In genomic region chr16:89478576-89479221, GRCh38 we compare ENCODE assay signal across 12 cellular contexts. TPM values are rescaled to one million over a fixed set of nuclear protein-coding genes. Genes with fewer than 3 reads are reported as not detected.
DNase-seq lines count a peak whose midpoint lies in the region; ATAC-seq and TF ChIP-seq lines count a peak whose summit lies in the region.
"Had no signal": no experiment of that assay in that cellular context is flagged by ENCODE, and none has a peak within 500 bp of the region (broad histone marks: within the 10 kb centered on the region; RNA-seq: fewer than 3 reads in every experiment).

No MANE protein-coding gene starts in this region.

- H2AFZ ChIP-seq in GM23248 (no peak overlapping the region), SU-DHL-6 (ENCODE audit: low read depth, low read length, severe bottlenecking) (no peak overlapping the region), fibroblast of lung (ENCODE audit: low read length) (no peak overlapping the region), smooth muscle cell (ENCODE audit: low read depth) (no peak overlapping the region)

- peaks cover 84% of the 10 kb centered on the region for H4K20me1 ChIP-seq in GM23248 (ENCODE audit: insufficient read depth)
- H4K20me1 ChIP-seq in SU-DHL-6 (ENCODE audit: low read depth, low read length) = peaks cover 52% of the 10 kb centered on the region
- peaks cover 4% of the 10 kb centered on the region for H4K20me1 ChIP-seq in fibroblast of lung (ENCODE audit: control insufficient read depth, extremely low read depth, insufficient read depth, low read length)
- H4K20me1 ChIP-seq in smooth muscle cell (ENCODE audit: low read depth) = peaks cover 100% of the 10 kb centered on the region

- H3K4me3 ChIP-seq in GM23248 (peak overlapping the region; percentile 12; the same call in 1 of the 2 replicates), SU-DHL-6 (ENCODE audit: insufficient read depth, low read length, poor library complexity, severe bottlenecking) (no peak overlapping the region), fibroblast of lung (replicated peaks in 1 of 4; ENCODE audit: control extremely low read depth in 1 of 4, insufficient read depth in 1 of 4, low read depth in 3 of 4, low read length in 4 of 4) (no peak overlapping the region), smooth muscle cell (no peak overlapping the region), body of pancreas (no peak overlapping the region)

- peak overlapping the region; percentile 43 for H3K27ac ChIP-seq in GM23248
- peak overlapping the region; percentile 89 for H3K27ac ChIP-seq in SU-DHL-6 (ENCODE audit: low read depth, low read length)
- peak overlapping the region; percentile 30 for H3K27ac ChIP-seq in fibroblast of lung (ENCODE audit: insufficient read depth, low read length)
- peak overlapping the region; percentile 89 for H3K27ac ChIP-seq in smooth muscle cell (ENCODE audit: low read depth)
- H3K27ac ChIP-seq in body of pancreas = no peak overlapping the region
- H3K27ac ChIP-seq: KMS-11 had no signal

- peak overlapping the region; percentile 20; the same call in 1 of the 2 replicates for H3K9ac ChIP-seq in GM23248
- H3K9ac ChIP-seq in SU-DHL-6 (ENCODE audit: low read length) = 0 out of 2 replicates have a peak overlapping the region, but pooled peaks have one; percentile 3
- no peak overlapping the region for H3K9ac ChIP-seq in fibroblast of lung (ENCODE audit: insufficient read depth, low read length)
- peak overlapping the region; percentile 52 for H3K9ac ChIP-seq in smooth muscle cell (ENCODE audit: low read depth)
- H3K9ac ChIP-seq: KMS-11 had no signal

- H3K4me2 ChIP-seq in GM23248 (ENCODE audit: unreplicated experiment) (peak overlapping the region; percentile 17), SU-DHL-6 (ENCODE audit: low read depth, low read length, poor library complexity, severe bottlenecking) (peak overlapping the region; percentile 52), fibroblast of lung (ENCODE audit: extremely low read depth, insufficient read depth, low read length) (peak overlapping the region; percentile 4), smooth muscle cell (peak overlapping the region; percentile 52)
- H3K4me2 ChIP-seq: KMS-11 had no signal

- no peaks in the 10 kb centered on the region for H3K36me3 ChIP-seq in GM23248 (ENCODE audit: low read depth)
- H3K36me3 ChIP-seq in SU-DHL-6 (ENCODE audit: low read length) = no peaks in the 10 kb centered on the region
- no peaks in the 10 kb centered on the region for H3K36me3 ChIP-seq in fibroblast of lung (ENCODE audit: control insufficient read depth, insufficient read depth, low read length)
- no peaks in the 10 kb centered on the region for H3K36me3 ChIP-seq in smooth muscle cell (ENCODE audit: low read depth)
- no peaks in the 10 kb centered on the region for H3K36me3 ChIP-seq in body of pancreas (replicated peaks in 1 of 2; ENCODE audit: insufficient read depth in 1 of 2, low read depth in 2 of 2)

- DNase-seq in GM23248 (peak; percentile 77), fibroblast of lung (ENCODE audit: low read depth in 2 of 2) (peak in 1 of 2 donors; percentile 87), smooth muscle cell (lab: John Stamatoyannopoulos, UW; ENCODE audit: unreplicated experiment) (no peak), NCI-H1694 (lab: John Stamatoyannopoulos, UW) (no peak), body of pancreas (no peak)
- DNase-seq: activated gamma-delta T cell, occipital lobe, SIG-M5 had no signal

- H3F3A ChIP-seq in GM23248 (ENCODE audit: insufficient read depth) (0 out of 2 replicates have a peak, but pooled peaks cover 8% of the 10 kb centered on the region), SU-DHL-6 (ENCODE audit: insufficient read depth) (peaks cover 21% of the 10 kb centered on the region), smooth muscle cell (ENCODE audit: low read depth) (peaks cover 16% of the 10 kb centered on the region)

- H3K9me2 ChIP-seq in GM23248 (ENCODE audit: insufficient read depth) (no peaks in the 10 kb centered on the region), SU-DHL-6 (replicated peaks; ENCODE audit: insufficient read depth, low read length) (no peaks in the 10 kb centered on the region)

- H3K27me3 ChIP-seq in GM23248 (replicated peaks; ENCODE audit: insufficient read depth) (no peaks in the 10 kb centered on the region), SU-DHL-6 (ENCODE audit: low read length) (no peaks in the 10 kb centered on the region), fibroblast of lung (ENCODE audit: control insufficient read depth, insufficient read depth, low read length) (no peaks in the 10 kb centered on the region), smooth muscle cell (ENCODE audit: low read depth) (no peaks in the 10 kb centered on the region), body of pancreas (no peaks in the 10 kb centered on the region)

- 82 to 85% methylated on average over 14 of the region's 14 CpGs for WGBS in GM23248 (ENCODE audit: low coverage in 1 of 2, low lambda C conversion rate in 2 of 2, missing lambda C conversion rate in 2 of 2), 2 experiments
- 57% methylated on average over 14 of the region's 14 CpGs for WGBS in smooth muscle cell (ENCODE audit: low lambda C conversion rate)
- 80 to 82% methylated on average over 14 of the region's 14 CpGs for WGBS in body of pancreas, 2 donors

- intact Hi-C loops in body of pancreas (cut with DNase I) = no loop called here

- in situ Hi-C loops in GM23248 (cut with MboI) = no loop called here

- TF ChIP-seq CTCF in SU-DHL-6 (IDR thresholded peaks at IDR 0.05; ENCODE audit: insufficient read depth, low read length, poor library complexity, severe bottlenecking) (no peak), fibroblast of lung (conservative IDR thresholded peaks at IDR 0.05 in 1 of 2, IDR thresholded peaks at IDR 0.05 in 1 of 2; ENCODE audit: low read depth in 1 of 2, low read length in 2 of 2) (no peak), smooth muscle cell (IDR thresholded peaks at IDR 0.05; ENCODE audit: borderline replicate concordance, insufficient read depth, poor library complexity, severe bottlenecking) (no peak), body of pancreas (IDR thresholded peaks at IDR 0.05) (no peak)

- H3K79me2 ChIP-seq in GM23248 (ENCODE audit: insufficient read depth) (peaks cover 100% of the 10 kb centered on the region), SU-DHL-6 (ENCODE audit: insufficient read depth, low read length) (peaks cover 96% of the 10 kb centered on the region), fibroblast of lung (ENCODE audit: control insufficient read depth, insufficient read depth, low read length) (peaks cover 97% of the 10 kb centered on the region), smooth muscle cell (ENCODE audit: low read depth) (peaks cover 100% of the 10 kb centered on the region)

- H3K9me3 ChIP-seq in GM23248 (ENCODE audit: low read depth) (no peaks in the 10 kb centered on the region), SU-DHL-6 (ENCODE audit: insufficient read depth, low read length) (no peaks in the 10 kb centered on the region), fibroblast of lung (ENCODE audit: control insufficient read depth, insufficient read depth, low read depth, low read length) (no peaks in the 10 kb centered on the region), smooth muscle cell (replicated peaks; ENCODE audit: low read depth) (no peaks in the 10 kb centered on the region), body of pancreas (no peaks in the 10 kb centered on the region)

- no peak for TF ChIP-seq POLR2A in body of pancreas (IDR thresholded peaks at IDR 0.05)

- ATAC-seq in body of pancreas (no peak), GM19455 (IDR thresholded peaks at IDR 0.05; ENCODE audit: unreplicated experiment) (no peak)
- ATAC-seq: HCT116 had no signal

- H3K4me1 ChIP-seq in GM23248 (ENCODE audit: insufficient read depth) (peaks cover 54% of the 10 kb centered on the region), fibroblast of lung (ENCODE audit: control insufficient read depth, extremely low read depth, insufficient read depth, low read length) (peaks cover 14% of the 10 kb centered on the region), smooth muscle cell (ENCODE audit: low read depth) (peaks cover 22% of the 10 kb centered on the region), body of pancreas (peaks cover 79% of the 10 kb centered on the region)

RNA-seq across cellular contexts. Expression of gene ANKRD11, which starts 11.7 kb away (rescaled TPM):
- 83.8 and 84.7 TPM in 2 replicates for total RNA-seq in GM23248 (2014; rRNA removed; shearing (Covaris generic))
- polyA plus RNA-seq in GM23248 (2016; fragmentation: Nextera tagmentation; extraction: Ambion mirVana) (34.7 and 39.3 TPM in 2 replicates), fibroblast of lung (41.5 and 48.8 TPM in 2 replicates), smooth muscle cell (105 and 118 TPM in 2 replicates)
- total RNA-seq in fibroblast of lung (39.8 and 71.2 TPM in 2 replicates), smooth muscle cell (31.5 and 43.2 TPM in 2 replicates), body of pancreas (10 to 100 TPM; 52.1 to 97.9 TPM)
- polyA plus RNA-seq in fibroblast of lung (2012) = 75.2 and 76.7 TPM in 2 replicates
- 102 and 109 TPM in 2 replicates for polyA minus RNA-seq in fibroblast of lung (ENCODE audit: low replicate concordance)

RNA-seq across cellular contexts. Expression of gene SPG7, which starts 29.5 kb away (rescaled TPM):
- 155 and 215 TPM in 2 replicates for total RNA-seq in GM23248 (2014; rRNA removed; shearing (Covaris generic))
- 47.5 and 53.9 TPM in 2 replicates for polyA plus RNA-seq in GM23248 (2016; fragmentation: Nextera tagmentation; extraction: Ambion mirVana)
- 83.5 and 107 TPM in 2 replicates for total RNA-seq in fibroblast of lung
- 35.1 and 53.3 TPM in 2 replicates for polyA plus RNA-seq in fibroblast of lung
- 27.2 and 58.3 TPM in 2 replicates for polyA plus RNA-seq in fibroblast of lung (2012)
- 43.5 and 75.9 TPM in 2 replicates for polyA minus RNA-seq in fibroblast of lung (ENCODE audit: low replicate concordance)
- total RNA-seq in smooth muscle cell = 49.3 and 94.6 TPM in 2 replicates
- polyA plus RNA-seq in smooth muscle cell = 61.4 and 75.4 TPM in 2 replicates
- total RNA-seq in body of pancreas = 100 to 1,000 TPM; 107 to 152 TPM

Comparison
In these comparisons a context has a peak if more than half of its experiments do, and no peak if none do; other contexts are left out.
1. H3K27ac ChIP-seq: peak in GM23248 (single experiment), SU-DHL-6 (single experiment), fibroblast of lung (single experiment) and smooth muscle cell (single experiment); none in body of pancreas (0 of 4).
2. Peak in every context shown above with its lines, with median percentiles within 50 percentile points of each other: H3K4me2 ChIP-seq.